Comparison of ENCODE assay signal across 19 cellular contexts in genomic region chr22:44256860-44257560, GRCh38. TPM values are rescaled to one million over a fixed set of nuclear protein-coding genes. Genes with fewer than 3 reads are reported as not detected.
A peak's percentile ranks its signal among the peaks of the same experiment; 100 is the strongest.
DNase-seq lines count a peak whose midpoint lies in the region; ATAC-seq and TF ChIP-seq lines count a peak whose summit lies in the region.
"Had no signal": no experiment of that assay in that cellular context is flagged by ENCODE, and none has a peak within 500 bp of the region (broad histone marks: within the 10 kb centered on the region; RNA-seq: fewer than 3 reads in every experiment).

No MANE protein-coding gene starts in this region.

- H3K9me3 Mint-ChIP-seq in brain, result peaks cover 5 to 29% (median 11%) of the 10 kb centered on the region in 5 experiments
- no peaks in the 10 kb centered on the region for H3K9me3 Mint-ChIP-seq in activated CD8-positive, alpha-beta T cell treated with anti-CD3 and anti-CD28 coated beads, Interleukin-2, amount 10 ng/mL, durations not matched to agents 7 days and 5 days (ENCODE audit: insufficient read depth)

- H3K9me3 ChIP-seq in testis, result no peaks in the 10 kb centered on the region
- H3K9me3 ChIP-seq: BLaER1 had no signal

- no peak overlapping the region for H3K4me3 ChIP-seq in testis
- H3K4me3 ChIP-seq: BLaER1, SK-N-MC had no signal

- in situ Hi-C loops in GM13977 (cut with MboI; ENCODE audit: low pct_unique_long_range_greater_than_20kb, low sequenced_read_pairs, unreplicated experiment), result no loop called here

- 59 to 74% methylated on average over 10 of the region's 10 CpGs for WGBS in testis, 2 donors

- H3K27me3 ChIP-seq in testis, result no peaks in the 10 kb centered on the region
- H3K27me3 ChIP-seq: BLaER1 had no signal

- TF ChIP-seq CTCF in brain (conservative IDR thresholded peaks at IDR 0.05), result no peak
- TF ChIP-seq CTCF in testis (IDR thresholded peaks at IDR 0.05), result no peak
- TF ChIP-seq CTCF in GM13977 (IDR thresholded peaks at IDR 0.05; ENCODE audit: extremely low read depth, insufficient read depth, missing control alignments), result no peak

- intact Hi-C loops in testis (cut with DNase I; ENCODE audit: low total_unique reads), result no loop called here

- peak overlapping the region in 1 of 5 experiments; percentile 2 for H3K4me3 Mint-ChIP-seq in brain
- H3K4me3 Mint-ChIP-seq in activated CD8-positive, alpha-beta T cell treated with anti-CD3 and anti-CD28 coated beads, Interleukin-2, amount 10 ng/mL, durations not matched to agents 7 days and 5 days, result no peak overlapping the region
- H3K4me3 Mint-ChIP-seq: CD8-positive, alpha-beta memory T cell had no signal

- peak overlapping the region in 3 of 5 experiments; percentile 7 to 74 (median 68) for H3K27ac Mint-ChIP-seq in brain
- H3K27ac Mint-ChIP-seq in activated CD8-positive, alpha-beta T cell treated with anti-CD3 and anti-CD28 coated beads, Interleukin-2, amount 10 ng/mL, durations not matched to agents 7 days and 5 days, result no peak overlapping the region

- no peaks in the 10 kb centered on the region for H3K4me1 ChIP-seq in testis

- CTCF ChIA-PET in activated CD8-positive, alpha-beta T cell treated with anti-CD3 and anti-CD28 coated beads, Interleukin-2, amount 10 ng/mL, durations not matched to agents 7 days and 5 days (lab: Charles Lee), result no interaction called here

- peaks cover 20% of the 10 kb centered on the region for H3K4me1 Mint-ChIP-seq in brain
- H3K4me1 Mint-ChIP-seq in activated CD8-positive, alpha-beta T cell treated with anti-CD3 and anti-CD28 coated beads, Interleukin-2, amount 10 ng/mL, durations not matched to agents 7 days and 5 days (ENCODE audit: low read depth), result peaks cover 12% of the 10 kb centered on the region

- peak; percentile 48 for DNase-seq in activated CD8-positive, alpha-beta memory T cell treated with anti-CD3 and anti-CD28 coated beads for 24 hours
- DNase-seq in activated CD8-positive, alpha-beta memory T cell treated with anti-CD3 and anti-CD28 coated beads, Interleukin-2, amount 50 U/mL, for 4 hours, result no peak
- DNase-seq in islet precursor cell, result peak; percentile 28
- DNase-seq in testis, result peak; percentile 6
- no peak for DNase-seq in activated naive CD4-positive, alpha-beta T cell (lab: John Stamatoyannopoulos, UW)
- DNase-seq in activated CD8-positive, alpha-beta T cell treated with anti-CD3 and anti-CD28 coated beads, Interleukin-2, amount 10 ng/mL, durations not matched to agents 7 days and 5 days, result no peak
- DNase-seq in GM13977 (ENCODE audit: low spot score), result no peak
- DNase-seq: CD8-positive, alpha-beta memory T cell; KG1; NCI-H1105; NCI-H187; NCI-H446; NCI-H748 treated with DMSO at 0.1 percent for 48 hours had no signal

- peaks cover 20% of the 10 kb centered on the region for H3K36me3 Mint-ChIP-seq in brain
- H3K36me3 Mint-ChIP-seq in activated CD8-positive, alpha-beta T cell treated with anti-CD3 and anti-CD28 coated beads, Interleukin-2, amount 10 ng/mL, durations not matched to agents 7 days and 5 days (ENCODE audit: low read depth), result no peaks in the 10 kb centered on the region
- H3K36me3 Mint-ChIP-seq: CD8-positive, alpha-beta memory T cell had no signal

- no peak overlapping the region for H3K27ac ChIP-seq in testis
- H3K27ac ChIP-seq: 22Rv1, BLaER1, SK-N-MC had no signal

- TF ChIP-seq POLR2A in testis (IDR thresholded peaks at IDR 0.05), result no peak

- POLR2A ChIA-PET in activated CD8-positive, alpha-beta T cell treated with anti-CD3 and anti-CD28 coated beads, Interleukin-2, amount 10 ng/mL, durations not matched to agents 7 days and 5 days (lab: Charles Lee), result no interaction called here

- no peak for ATAC-seq in activated CD8-positive, alpha-beta T cell treated with anti-CD3 and anti-CD28 coated beads, Interleukin-2, amount 10 ng/mL, durations not matched to agents 7 days and 5 days
- ATAC-seq: Panc1, Right ventricle myocardium inferior had no signal

- H3K36me3 ChIP-seq in testis (ENCODE audit: low read depth, missing control alignments), result no peaks in the 10 kb centered on the region
- H3K36me3 ChIP-seq: BLaER1 had no signal

- peaks cover 14% of the 10 kb centered on the region for H3K27me3 Mint-ChIP-seq in brain
- peaks cover 19% of the 10 kb centered on the region for H3K27me3 Mint-ChIP-seq in activated CD8-positive, alpha-beta T cell treated with anti-CD3 and anti-CD28 coated beads, Interleukin-2, amount 10 ng/mL, durations not matched to agents 7 days and 5 days (ENCODE audit: low read depth)

RNA-seq across cellular contexts. Expression of gene SHISAL1, which starts 55.7 kb away (rescaled TPM):
- polyA plus RNA-seq in brain (ENCODE audit: insufficient read depth, low read depth, low replicate concordance) (22.9 TPM), testis (ENCODE audit: insufficient read depth, low read depth, low replicate concordance) (3.1 TPM)
- 1 to 10 TPM; 3.0 to 3.9 TPM for total RNA-seq in testis
- total RNA-seq in activated CD8-positive, alpha-beta T cell treated with anti-CD3 and anti-CD28 coated beads, Interleukin-2, amount 10 ng/mL, durations not matched to agents 7 days and 5 days, result not detected
- total RNA-seq: CD8-positive, alpha-beta memory T cell had no signal
- polyA plus RNA-seq: CD8-positive, alpha-beta memory T cell had no signal

Comparison
In these comparisons a context has a peak if more than half of its experiments do, and no peak if none do; other contexts are left out.
1. DNase-seq: peak in activated CD8-positive, alpha-beta memory T cell treated with anti-CD3 and anti-CD28 coated beads for 24 hours (single experiment), islet precursor cell (single experiment) and testis (single experiment); none in activated CD8-positive, alpha-beta memory T cell treated with anti-CD3 and anti-CD28 coated beads, Interleukin-2, amount 50 U/mL, for 4 hours (single experiment), activated naive CD4-positive, alpha-beta T cell (0 of 4), activated CD8-positive, alpha-beta T cell treated with anti-CD3 and anti-CD28 coated beads, Interleukin-2, amount 10 ng/mL, durations not matched to agents 7 days and 5 days (single experiment) and GM13977 (single experiment).